1 cellular context compared by ENCODE assay signal in the genomic region with DNA sequence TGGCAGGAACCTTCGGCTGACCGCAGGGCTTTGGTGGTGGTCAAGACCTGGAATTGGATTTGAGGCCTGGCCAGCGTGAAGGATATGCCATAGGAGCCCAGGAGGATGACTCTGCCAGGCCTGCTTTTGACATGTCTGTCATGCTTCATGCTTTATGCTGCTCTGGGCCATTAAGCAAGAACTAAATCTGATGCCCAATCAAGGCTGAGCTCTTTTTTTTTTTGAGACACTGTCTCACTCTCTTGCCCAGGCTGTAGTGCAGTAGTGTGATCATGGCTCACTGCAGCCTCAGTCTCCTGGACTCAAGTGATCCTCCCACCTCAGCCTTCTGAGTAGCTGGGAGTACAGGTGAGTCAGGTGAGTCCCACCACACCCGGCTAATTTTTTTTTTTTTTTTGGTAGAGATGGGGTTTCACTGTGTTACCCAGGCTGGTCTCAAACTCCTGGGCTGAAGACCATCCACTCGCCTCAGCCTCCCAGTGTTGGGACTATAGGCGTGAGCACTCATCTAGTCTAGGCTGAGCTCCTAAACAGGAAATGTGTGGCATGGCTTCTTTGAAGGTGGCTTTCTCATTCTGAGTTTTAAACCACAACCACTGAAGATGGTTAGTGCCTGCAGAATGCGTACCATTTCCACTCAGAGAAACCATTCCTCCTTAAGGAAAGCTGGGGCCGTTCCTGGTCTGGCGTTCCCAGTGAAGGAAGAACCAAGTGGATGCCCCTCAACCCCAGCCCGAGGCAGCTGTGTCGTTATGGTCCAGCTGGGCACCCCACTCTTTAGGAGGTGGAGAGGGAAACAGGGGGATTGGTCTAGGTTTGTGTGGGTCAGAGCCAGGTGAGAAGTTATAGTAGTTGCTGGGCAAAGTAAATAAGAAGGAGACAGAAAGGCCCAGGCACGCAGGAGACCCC.
A peak's percentile ranks its signal among the peaks of the same experiment; 100 is the strongest.
TF ChIP-seq lines count a peak whose summit lies in the region.

No MANE protein-coding gene starts in this region.

TF ChIP-seq in GM12878, 131 proteins besides CTCF, POLR2A, EP300 and RAD21 (continued from another document):
- TF ChIP-seq MTA3 (IDR thresholded peaks at IDR 0.05; ENCODE audit: borderline replicate concordance, low read length) (peak; percentile 77; the same call in 1 of the 2 replicates), BRCA1 (IDR thresholded peaks at IDR 0.05; ENCODE audit: low read depth, low read length) (no peak), IRF3 (IDR thresholded peaks at IDR 0.05) (no peak), MEF2B (IDR thresholded peaks at IDR 0.05; ENCODE audit: partially characterized antibody, poor library complexity, severe bottlenecking) (peak; percentile 14), TCF3 (IDR thresholded peaks at IDR 0.05; ENCODE audit: borderline replicate concordance, insufficient read depth, low read depth, low read length) (0 out of 2 replicates have a peak, but pooled peaks have one; percentile 22), RBBP5 (conservative IDR thresholded peaks at IDR 0.05) (no peak), ZNF207 (IDR thresholded peaks at IDR 0.05; ENCODE audit: borderline replicate concordance) (no peak), MYC (IDR thresholded peaks at IDR 0.05; ENCODE audit: insufficient read depth, insufficient read length, insufficient replicate concordance, low read length, severe bottlenecking) (no peak)
